Comparison of ENCODE assay signal across 1 cellular context in genomic region chr12:25025260-25025659, GRCh38.
TF ChIP-seq lines count a peak whose summit lies in the region.

No MANE protein-coding gene starts in this region.

TF ChIP-seq in IMR-90, 13 proteins besides CTCF, POLR2A, EP300 and RAD21:
- TF ChIP-seq NFE2L2 (IDR thresholded peaks at IDR 0.05; ENCODE audit: low read depth, low read length) (no peak), RCOR1 (IDR thresholded peaks at IDR 0.05; ENCODE audit: insufficient replicate concordance, low read length) (no peak), BHLHE40 (IDR thresholded peaks at IDR 0.05; ENCODE audit: low read depth, low read length) (no peak), CEBPB (IDR thresholded peaks at IDR 0.05; ENCODE audit: low read depth, low read length) (no peak), MAFK (IDR thresholded peaks at IDR 0.05; ENCODE audit: low read depth, low read length) (no peak), MAZ (IDR thresholded peaks at IDR 0.05; ENCODE audit: borderline replicate concordance, low read depth, low read length) (no peak), CHD1 (IDR thresholded peaks at IDR 0.05; ENCODE audit: low read depth, low read length) (no peak), RFX5 (IDR thresholded peaks at IDR 0.05; ENCODE audit: low read depth, low read length) (no peak), FOS (IDR thresholded peaks at IDR 0.05; ENCODE audit: low read depth, low read length) (no peak), SMC3 (IDR thresholded peaks at IDR 0.05; ENCODE audit: low read depth, low read length) (no peak)
